ENCODE assay signal across 8 cellular contexts in the genomic region with DNA sequence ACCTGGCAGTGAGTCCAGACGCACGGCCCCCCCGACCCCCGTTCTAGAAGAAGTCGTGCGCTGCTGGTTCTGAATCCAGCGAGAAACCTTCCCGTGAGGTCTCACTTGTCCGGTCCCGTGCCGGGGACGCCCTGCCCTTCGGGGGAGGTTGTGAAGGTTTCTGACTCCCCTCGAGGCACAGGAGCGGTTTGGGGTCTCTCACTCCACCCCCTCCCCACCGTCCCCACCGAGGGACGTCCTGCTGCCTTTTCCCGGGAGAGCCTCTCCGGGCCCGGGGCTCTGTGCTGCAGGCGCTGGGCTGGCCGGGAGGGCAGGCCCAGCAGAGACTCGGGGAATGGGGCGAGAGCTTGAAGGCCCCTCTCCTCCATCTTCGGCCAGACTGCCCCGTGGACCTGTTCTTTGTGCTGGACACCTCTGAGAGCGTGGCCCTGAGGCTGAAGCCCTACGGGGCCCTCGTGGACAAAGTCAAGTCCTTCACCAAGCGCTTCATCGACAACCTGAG. TPM values are rescaled to one million over a fixed set of nuclear protein-coding genes. Genes with fewer than 3 reads are reported as not detected.
DNase-seq lines count a peak whose midpoint lies in the region; ATAC-seq, FAIRE-seq and TF ChIP-seq lines count a peak whose summit lies in the region.

No MANE protein-coding gene starts in this region.

- H3K36me3 ChIP-seq in rectal smooth muscle tissue (ENCODE audit: control insufficient read depth, insufficient read depth, low read length), result peaks cover 4% of the 10 kb centered on the region

- H3K27me3 ChIP-seq in rectal smooth muscle tissue (ENCODE audit: control insufficient read depth, insufficient read depth, low read length), result no peaks in the 10 kb centered on the region

- FAIRE-seq in D721Med (lab: Jason Lieb, UNC), result no peak

- intact Hi-C loops in cardiac septum (cut with DNase I), result no loop called here

- no peak for TF ChIP-seq CTCF in VCaP (conservative IDR thresholded peaks at IDR 0.05)
- no peak for TF ChIP-seq CTCF in D721Med (IDR thresholded peaks at IDR 0.05; ENCODE audit: insufficient read depth, missing control alignments)

- peaks cover 38% of the 10 kb centered on the region for H3K4me1 ChIP-seq in rectal smooth muscle tissue (ENCODE audit: control insufficient read depth, insufficient read depth, low read length)

- DNase-seq in EH (ENCODE audit: low read depth), result peak; percentile 36
- DNase-seq in cardiac septum (ENCODE audit: low spot score), result peak; percentile 68
- DNase-seq in D721Med (ENCODE audit: insufficient read length, low spot score), result no peak
- no peak for DNase-seq in activated CD4-positive, alpha-beta T cell treated with anti-CD3 and anti-CD28 coated beads for 1 hour

- no peak for ATAC-seq in HG03469 (IDR thresholded peaks at IDR 0.05; ENCODE audit: unreplicated experiment)
- no peak for ATAC-seq in HG02981 (IDR thresholded peaks at IDR 0.05; ENCODE audit: unreplicated experiment)

- peak overlapping the region; percentile 67 for H3K9ac ChIP-seq in rectal smooth muscle tissue (ENCODE audit: low read length)

- H3K27ac ChIP-seq in VCaP (peak overlapping the region; percentile 86), rectal smooth muscle tissue (ENCODE audit: low read depth, low read length) (peak overlapping the region; percentile 95)

- H3K4me3 ChIP-seq in rectal smooth muscle tissue (ENCODE audit: low read length), result peak overlapping the region; percentile 84

RNA-seq across cellular contexts. Expression of a gene that starts 0.7 kb away (rescaled TPM):
- 140 TPM for total RNA-seq in cardiac septum

Comparison
In these comparisons a context has a peak if more than half of its experiments do, and no peak if none do; other contexts are left out.
1. DNase-seq: peak in EH (single experiment) and cardiac septum (single experiment); none in D721Med (single experiment) and activated CD4-positive, alpha-beta T cell treated with anti-CD3 and anti-CD28 coated beads for 1 hour (single experiment).